15 cellular contexts compared by ENCODE assay signal in the genomic region with DNA sequence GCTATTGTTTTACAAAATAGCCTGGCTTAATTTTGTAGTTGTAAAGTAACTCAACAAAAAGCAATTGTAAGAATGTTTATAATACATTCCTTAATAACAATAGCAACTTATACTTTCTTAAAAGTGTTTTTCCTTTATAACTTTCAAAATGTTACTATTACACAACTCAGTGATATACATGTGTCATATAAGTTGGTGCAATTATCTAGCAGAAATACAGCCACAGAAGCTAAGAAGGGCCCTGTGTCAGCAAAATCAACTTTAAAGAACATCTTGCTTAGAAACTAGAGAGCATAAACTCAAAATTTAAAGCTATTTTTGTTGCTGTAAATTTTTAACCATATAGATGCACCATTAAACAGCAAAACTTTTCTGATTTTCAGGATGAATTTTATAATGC. TPM values are rescaled to one million over a fixed set of nuclear protein-coding genes. Genes with fewer than 3 reads are reported as not detected.
A peak's percentile ranks its signal among the peaks of the same experiment; 100 is the strongest.
DNase-seq lines count a peak whose midpoint lies in the region; ATAC-seq and TF ChIP-seq lines count a peak whose summit lies in the region.
"Had no signal": no experiment of that assay in that cellular context is flagged by ENCODE, and none has a peak within 500 bp of the region (broad histone marks: within the 10 kb centered on the region; RNA-seq: fewer than 3 reads in every experiment).

No MANE protein-coding gene starts in this region.

- ATAC-seq in GM23338 = peak; percentile 32; the same call in 2 of the 3 replicates
- ATAC-seq: A549; CD8-positive, alpha-beta T cell; HCT116 had no signal

- H3K27ac ChIP-seq in GM23338 (ENCODE audit: low read depth) (peak overlapping the region; percentile 79), hepatocyte (no peak overlapping the region)
- H3K27ac ChIP-seq: A549 had no signal

- no peak overlapping the region for H2AFZ ChIP-seq in GM23338
- no peak overlapping the region for H2AFZ ChIP-seq in hepatocyte

- no peaks in the 10 kb centered on the region for H3K9me3 Mint-ChIP-seq in GM23338
- no peaks in the 10 kb centered on the region for H3K9me3 Mint-ChIP-seq in T-helper 2 cell treated with Interferon-gamma antibody and Interleukin-4, amounts not matched to agents 5 μg/mL and 100 μg/mL, for 36 hours
- H3K9me3 Mint-ChIP-seq: CD8-positive, alpha-beta T cell had no signal

- H3K27me3 Mint-ChIP-seq in GM23338 (ENCODE audit: insufficient read depth, low read depth, poor library complexity) = peaks cover 2% of the 10 kb centered on the region
- no peaks in the 10 kb centered on the region for H3K27me3 Mint-ChIP-seq in T-helper 2 cell treated with Interferon-gamma antibody and Interleukin-4, amounts not matched to agents 5 μg/mL and 100 μg/mL, for 36 hours (ENCODE audit: low read depth)

- H3K4me1 ChIP-seq in GM23338 (ENCODE audit: insufficient read depth) = peaks cover 27% of the 10 kb centered on the region
- H3K4me1 ChIP-seq in hepatocyte (ENCODE audit: insufficient read depth) = no peaks in the 10 kb centered on the region
- H3K4me1 ChIP-seq: Caco-2 had no signal

- H3K4me1 Mint-ChIP-seq in GM23338 = peaks cover 20% of the 10 kb centered on the region
- H3K4me1 Mint-ChIP-seq in T-helper 2 cell treated with Interferon-gamma antibody and Interleukin-4, amounts not matched to agents 5 μg/mL and 100 μg/mL, for 36 hours (ENCODE audit: low read depth) = no peaks in the 10 kb centered on the region
- H3K4me1 Mint-ChIP-seq: CD14-positive monocyte had no signal

- no peak overlapping the region for H3K4me3 ChIP-seq in GM23338
- no peak overlapping the region for H3K4me3 ChIP-seq in hepatocyte
- H3K4me3 ChIP-seq: A549 had no signal

- H3K9me3 ChIP-seq in hepatocyte (ENCODE audit: low read depth) = no peaks in the 10 kb centered on the region
- H3K9me3 ChIP-seq: A549, Caco-2 had no signal

- H4K20me1 ChIP-seq in GM23338 (replicated peaks; ENCODE audit: insufficient read depth) = no peaks in the 10 kb centered on the region
- no peaks in the 10 kb centered on the region for H4K20me1 ChIP-seq in hepatocyte (ENCODE audit: insufficient read depth, poor library complexity, severe bottlenecking)

- no peak overlapping the region; the same call in 1 of the 2 replicates for H3K27ac Mint-ChIP-seq in GM23338
- H3K27ac Mint-ChIP-seq in T-helper 2 cell treated with Interferon-gamma antibody and Interleukin-4, amounts not matched to agents 5 μg/mL and 100 μg/mL, for 36 hours = no peak overlapping the region
- H3K27ac Mint-ChIP-seq: CD14-positive monocyte; CD8-positive, alpha-beta T cell had no signal

- H3K36me3 ChIP-seq in GM23338 (ENCODE audit: insufficient read depth) (no peaks in the 10 kb centered on the region), hepatocyte (replicated peaks; ENCODE audit: insufficient read depth, low read depth) (no peaks in the 10 kb centered on the region)

- H3K4me2 ChIP-seq in GM23338 (no peak overlapping the region), hepatocyte (peak overlapping the region; percentile 11)
- H3K4me2 ChIP-seq: A549 had no signal

- DNase-seq in GM23338 (ENCODE audit: low spot score) (no peak), OCI-M1 (lab: John Stamatoyannopoulos, UW) (peak; percentile 48), hepatocyte (ENCODE audit: low spot score) (no peak), 8988T (no peak), NCI-H82 (lab: John Stamatoyannopoulos, UW) (no peak)
- no peak for DNase-seq in activated CD4-positive, alpha-beta T cell treated with anti-CD3 and anti-CD28 coated beads for 48 hours
- DNase-seq in T-helper 2 cell treated with Interferon-gamma antibody and Interleukin-4, amounts not matched to agents 5 μg/mL and 100 μg/mL, for 36 hours (ENCODE audit: low spot score) = no peak
- DNase-seq: Caco-2; CD8-positive, alpha-beta T cell; DND-41; GF-D8 had no signal

- no peaks in the 10 kb centered on the region for H3K27me3 ChIP-seq in GM23338 (ENCODE audit: insufficient read depth)
- H3K27me3 ChIP-seq in hepatocyte = no peaks in the 10 kb centered on the region

- no peak overlapping the region for H3K4me3 Mint-ChIP-seq in GM23338
- H3K4me3 Mint-ChIP-seq in T-helper 2 cell treated with Interferon-gamma antibody and Interleukin-4, amounts not matched to agents 5 μg/mL and 100 μg/mL, for 36 hours = no peak overlapping the region
- H3K4me3 Mint-ChIP-seq: CD14-positive monocyte; CD8-positive, alpha-beta T cell had no signal

- H3K9me2 ChIP-seq in GM23338 (ENCODE audit: insufficient read depth) = no peaks in the 10 kb centered on the region
- H3K9me2 ChIP-seq in hepatocyte (replicated peaks; ENCODE audit: insufficient read depth) = no peaks in the 10 kb centered on the region

- no peaks in the 10 kb centered on the region for H3K36me3 Mint-ChIP-seq in GM23338 (ENCODE audit: low read depth)
- H3K36me3 Mint-ChIP-seq in T-helper 2 cell treated with Interferon-gamma antibody and Interleukin-4, amounts not matched to agents 5 μg/mL and 100 μg/mL, for 36 hours (ENCODE audit: low read depth) = no peaks in the 10 kb centered on the region
- H3K36me3 Mint-ChIP-seq: CD14-positive monocyte had no signal

- TF ChIP-seq CTCF in GM23338 (conservative IDR thresholded peaks at IDR 0.05; ENCODE audit: low read depth in 2 of 2) (no peak), hepatocyte (IDR thresholded peaks at IDR 0.05; ENCODE audit: poor library complexity) (no peak)

- no peaks in the 10 kb centered on the region for H3F3A ChIP-seq in GM23338 (replicated peaks; ENCODE audit: low read depth)

- H3K79me2 ChIP-seq in GM23338 (replicated peaks; ENCODE audit: insufficient read depth) (no peaks in the 10 kb centered on the region), hepatocyte (no peaks in the 10 kb centered on the region)

TF ChIP-seq in GM23338, 12 proteins besides CTCF, POLR2A, EP300 and RAD21:
- TF ChIP-seq, protein P1, sequence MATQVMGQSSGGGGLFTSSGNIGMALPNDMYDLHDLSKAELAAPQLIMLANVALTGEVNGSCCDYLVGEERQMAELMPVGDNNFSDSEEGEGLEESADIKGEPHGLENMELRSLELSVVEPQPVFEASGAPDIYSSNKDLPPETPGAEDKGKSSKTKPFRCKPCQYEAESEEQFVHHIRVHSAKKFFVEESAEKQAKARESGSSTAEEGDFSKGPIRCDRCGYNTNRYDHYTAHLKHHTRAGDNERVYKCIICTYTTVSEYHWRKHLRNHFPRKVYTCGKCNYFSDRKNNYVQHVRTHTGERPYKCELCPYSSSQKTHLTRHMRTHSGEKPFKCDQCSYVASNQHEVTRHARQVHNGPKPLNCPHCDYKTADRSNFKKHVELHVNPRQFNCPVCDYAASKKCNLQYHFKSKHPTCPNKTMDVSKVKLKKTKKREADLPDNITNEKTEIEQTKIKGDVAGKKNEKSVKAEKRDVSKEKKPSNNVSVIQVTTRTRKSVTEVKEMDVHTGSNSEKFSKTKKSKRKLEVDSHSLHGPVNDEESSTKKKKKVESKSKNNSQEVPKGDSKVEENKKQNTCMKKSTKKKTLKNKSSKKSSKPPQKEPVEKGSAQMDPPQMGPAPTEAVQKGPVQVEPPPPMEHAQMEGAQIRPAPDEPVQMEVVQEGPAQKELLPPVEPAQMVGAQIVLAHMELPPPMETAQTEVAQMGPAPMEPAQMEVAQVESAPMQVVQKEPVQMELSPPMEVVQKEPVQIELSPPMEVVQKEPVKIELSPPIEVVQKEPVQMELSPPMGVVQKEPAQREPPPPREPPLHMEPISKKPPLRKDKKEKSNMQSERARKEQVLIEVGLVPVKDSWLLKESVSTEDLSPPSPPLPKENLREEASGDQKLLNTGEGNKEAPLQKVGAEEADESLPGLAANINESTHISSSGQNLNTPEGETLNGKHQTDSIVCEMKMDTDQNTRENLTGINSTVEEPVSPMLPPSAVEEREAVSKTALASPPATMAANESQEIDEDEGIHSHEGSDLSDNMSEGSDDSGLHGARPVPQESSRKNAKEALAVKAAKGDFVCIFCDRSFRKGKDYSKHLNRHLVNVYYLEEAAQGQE (IDR thresholded peaks at IDR 0.05; ENCODE audit: unreplicated experiment) = no peak
- TF ChIP-seq ZNF114 (CRISPR knock-in tag; IDR thresholded peaks at IDR 0.05) (no peak), STAT1 (IDR thresholded peaks at IDR 0.05; ENCODE audit: unreplicated experiment) (no peak), JUNB (IDR thresholded peaks at IDR 0.05; ENCODE audit: unreplicated experiment) (no peak)
TF ChIP-seq in GM23338: peak in this region for 0.

RNA-seq across cellular contexts. Expression of a gene that starts 41.4 kb away (rescaled TPM):
- not detected in 2 replicates for total RNA-seq in GM23338 (2014; rRNA removed; shearing (Covaris generic))
- polyA plus RNA-seq in GM23338 (2016; fragmentation: Nextera tagmentation; extraction: Ambion mirVana) (0.39 and 0.42 TPM in 2 replicates), hepatocyte (4.9 and 6.3 TPM in 2 replicates)
- 3.0 and 6.4 TPM in 2 replicates for total RNA-seq in hepatocyte
- total RNA-seq: Caco-2; CD8-positive, alpha-beta T cell had no signal
- polyA plus RNA-seq: A549, BJ, CD14-positive monocyte had no signal
